ENCODE assay signal across 27 cellular contexts in the genomic region with DNA sequence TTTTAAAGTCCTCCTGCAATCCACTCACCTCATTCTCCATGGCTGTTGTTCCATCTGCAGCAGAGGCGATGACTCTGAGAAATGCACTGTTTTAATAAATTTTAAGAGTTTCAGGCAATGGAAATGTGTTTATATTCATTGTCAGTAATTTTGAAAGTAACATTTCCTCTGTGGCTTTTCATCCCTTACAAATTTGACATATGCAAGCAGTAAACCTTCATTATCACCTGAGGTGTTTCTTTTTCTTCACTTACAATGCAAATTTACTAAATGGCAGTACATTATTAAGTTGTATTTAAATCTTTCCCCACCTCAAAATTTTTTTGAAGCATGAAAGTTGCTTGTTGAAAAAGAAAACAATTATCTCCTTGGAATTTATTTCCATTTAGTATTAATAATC.
"Had no signal": no experiment of that assay in that cellular context is flagged by ENCODE, and none has a peak within 500 bp of the region (broad histone marks: within the 10 kb centered on the region; RNA-seq: fewer than 3 reads in every experiment).

No MANE protein-coding gene starts in this region.

- H3K4me3 ChIP-seq: adrenal gland, body of pancreas, breast epithelium, SJCRH30, SK-N-MC had no signal

- H3K4me3 Mint-ChIP-seq: activated CD4-positive, alpha-beta T cell treated with anti-CD3 and anti-CD28 coated beads, Interleukin-2, amount 10 ng/mL, durations not matched to agents 24 days and 14 days; activated CD8-positive, alpha-beta T cell treated with anti-CD3 and anti-CD28 coated beads for 36 hours; activated naive CD4-positive, alpha-beta T cell treated with anti-CD3 and anti-CD28 coated beads for 36 hours; activated T-cell treated with anti-CD3 and anti-CD28 coated beads, Interleukin-2, amount 50 U/mL, for 24 hours; activated T-helper 1 cell treated with anti-CD3 and anti-CD28 coated beads, Interleukin-12 subunit alpha, Interleukin-12 subunit beta, Interleukin-2, Interleukin-4 antibody, amounts not matched to agents 30 ng/mL and 10 ng/mL and 1 ng/mL, durations not matched to agents 14 hours and 24 hours and 36 hours; T-helper 1 cell treated with Interleukin-12 subunit alpha and Interleukin-12 subunit beta and Interleukin-4 antibody, amounts not matched to agents 30 μg/mL and 1 μg/mL, for 36 hours; T-helper 2 cell treated with Interferon-gamma antibody and Interleukin-4, amounts not matched to agents 5 μg/mL and 100 μg/mL, for 36 hours had no signal

- H3K36me3 ChIP-seq: adrenal gland, breast epithelium, SJCRH30 had no signal

- DNase-seq: activated CD4-positive, alpha-beta T cell treated with anti-CD3 and anti-CD28 coated beads, Interleukin-2, amount 10 ng/mL, durations not matched to agents 24 days and 14 days; activated CD4-positive, alpha-beta T cell treated with anti-CD3 and anti-CD28 coated beads, Interleukin-2, amount 50 U/mL, for 4 hours; activated CD8-positive, alpha-beta T cell treated with anti-CD3 and anti-CD28 coated beads for 36 hours; activated gamma-delta T cell treated with Interleukin-2 at 50 U/mL for 16 hours; activated naive CD4-positive, alpha-beta T cell treated with anti-CD3 and anti-CD28 coated beads for 36 hours; activated T-cell treated with anti-CD3 and anti-CD28 coated beads, Interleukin-2, amount 50 U/mL, for 24 hours; adrenal gland; body of pancreas; Kasumi-1; MM.1S; MV-4-11; NCI-H1092; NCI-H1436 treated with DMSO at 0.1 percent for 48 hours; NCI-H1694 treated with DMSO at 0.1 percent for 48 hours; NCI-H2029; NCI-H345; NCI-H524 treated with DMSO at 0.1 percent for 48 hours; OCI-M1; SHP77; SJCRH30 had no signal

- H3K9me3 Mint-ChIP-seq: activated CD4-positive, alpha-beta T cell treated with anti-CD3 and anti-CD28 coated beads, Interleukin-2, amount 10 ng/mL, durations not matched to agents 24 days and 14 days; activated CD8-positive, alpha-beta T cell treated with anti-CD3 and anti-CD28 coated beads for 36 hours; activated naive CD4-positive, alpha-beta T cell treated with anti-CD3 and anti-CD28 coated beads for 36 hours; activated naive CD4-positive, alpha-beta T cell treated with anti-CD3 and anti-CD28 coated beads, Interleukin-2, amount 50 U/mL, for 72 hours; activated T-cell treated with anti-CD3 and anti-CD28 coated beads, Interleukin-2, amount 50 U/mL, for 24 hours; T-helper 2 cell treated with Interferon-gamma antibody and Interleukin-4, amounts not matched to agents 5 μg/mL and 100 μg/mL, for 36 hours had no signal

- H3K27me3 Mint-ChIP-seq: activated CD4-positive, alpha-beta T cell treated with anti-CD3 and anti-CD28 coated beads, Interleukin-2, amount 10 ng/mL, durations not matched to agents 24 days and 14 days had no signal

- H3K27me3 ChIP-seq: adrenal gland, body of pancreas, breast epithelium, SJCRH30 had no signal

- ATAC-seq: activated CD8-positive, alpha-beta T cell treated with anti-CD3 and anti-CD28 coated beads for 36 hours; body of pancreas; Panc1 had no signal

- H3K27ac Mint-ChIP-seq: activated CD4-positive, alpha-beta T cell treated with anti-CD3 and anti-CD28 coated beads, Interleukin-2, amount 10 ng/mL, durations not matched to agents 24 days and 14 days; activated CD8-positive, alpha-beta T cell treated with anti-CD3 and anti-CD28 coated beads for 36 hours; activated naive CD4-positive, alpha-beta T cell treated with anti-CD3 and anti-CD28 coated beads for 36 hours; activated naive CD4-positive, alpha-beta T cell treated with anti-CD3 and anti-CD28 coated beads, Interleukin-2, amount 50 U/mL, for 72 hours; activated T-cell treated with anti-CD3 and anti-CD28 coated beads, Interleukin-2, amount 50 U/mL, for 24 hours; activated T-helper 1 cell treated with anti-CD3 and anti-CD28 coated beads, Interleukin-12 subunit alpha, Interleukin-12 subunit beta, Interleukin-2, Interleukin-4 antibody, amounts not matched to agents 30 ng/mL and 10 ng/mL and 1 ng/mL, durations not matched to agents 14 hours and 24 hours and 36 hours; T-helper 1 cell treated with Interleukin-12 subunit alpha and Interleukin-12 subunit beta and Interleukin-4 antibody, amounts not matched to agents 30 μg/mL and 1 μg/mL, for 36 hours; T-helper 2 cell treated with Interferon-gamma antibody and Interleukin-4, amounts not matched to agents 5 μg/mL and 100 μg/mL, for 36 hours had no signal

- H3K9me3 ChIP-seq: adrenal gland, body of pancreas, breast epithelium, SJCRH30 had no signal

- H3K27ac ChIP-seq: adrenal gland, body of pancreas, breast epithelium, SJCRH30, SK-N-MC had no signal

- H3K4me1 ChIP-seq: adrenal gland, body of pancreas, breast epithelium, SJCRH30 had no signal
